1 cellular context compared by ENCODE assay signal in genomic region chr3:101938262-101938847, GRCh38.
A peak's percentile ranks its signal among the peaks of the same experiment; 100 is the strongest.
TF ChIP-seq lines count a peak whose summit lies in the region.

No MANE protein-coding gene starts in this region.

TF ChIP-seq in GM12878, 131 proteins besides CTCF, POLR2A, EP300 and RAD21 (continued from another document):
- TF ChIP-seq MAX (IDR thresholded peaks at IDR 0.05; ENCODE audit: low read depth, low read length) (no peak), RAD51 (IDR thresholded peaks at IDR 0.05) (no peak), POU2F2 (IDR thresholded peaks at IDR 0.05; ENCODE audit: borderline replicate concordance, low read depth, low read length) (no peak), ZBED1 (IDR thresholded peaks at IDR 0.05; ENCODE audit: borderline replicate concordance) (peak; percentile 39; the same call in 1 of the 2 replicates), PKNOX1 (IDR thresholded peaks at IDR 0.05) (0 out of 2 replicates have a peak, but pooled peaks have one; percentile 16), JUND (IDR thresholded peaks at IDR 0.05; ENCODE audit: low read depth, low read length) (no peak)
